In genomic region chr10:26439436-26440090, GRCh38 we compare ENCODE assay signal across 10 cellular contexts. TPM values are rescaled to one million over a fixed set of nuclear protein-coding genes. Genes with fewer than 3 reads are reported as not detected.
DNase-seq lines count a peak whose midpoint lies in the region; ATAC-seq and TF ChIP-seq lines count a peak whose summit lies in the region.
"Had no signal": no experiment of that assay in that cellular context is flagged by ENCODE, and none has a peak within 500 bp of the region (broad histone marks: within the 10 kb centered on the region; RNA-seq: fewer than 3 reads in every experiment).

No MANE protein-coding gene starts in this region.

- peaks cover 10% of the 10 kb centered on the region; the same call in 1 of the 2 replicates for H4K20me1 ChIP-seq in BLaER1

- DNase-seq in GM12865 (ENCODE audit: low read depth): no peak
- no peak for DNase-seq in activated CD4-positive, alpha-beta memory T cell treated with anti-CD3 and anti-CD28 coated beads, Interleukin-2, amount 10 ng/mL, durations not matched to agents 7 days and 5 days
- no peak for DNase-seq in testis
- DNase-seq in SJCRH30: no peak
- DNase-seq: NCI-H524 had no signal

- POLR2A ChIA-PET in activated CD4-positive, alpha-beta memory T cell treated with anti-CD3 and anti-CD28 coated beads, Interleukin-2, amount 10 ng/mL, durations not matched to agents 7 days and 5 days (lab: Charles Lee): interaction anchor here (0.6 to 6.8 kb wide), 11 partner anchors 10 to 715 kb away, joined by 3 to 57 read pairs (median 5); partner anchors contain the start of genes MASTL and YME1L1

- intact Hi-C loops in testis (cut with DNase I; ENCODE audit: low total_unique reads): loop anchor here (10.0 kb wide), 1 partner anchor 765 kb away; no protein-coding TSS in a partner anchor

- no peak for TF ChIP-seq POLR2A in testis (IDR thresholded peaks at IDR 0.05)

- H3K9me3 ChIP-seq in BLaER1 (peaks cover 18% of the 10 kb centered on the region), mononuclear cell (ENCODE audit: low read depth, low read length) (no peaks in the 10 kb centered on the region), testis (no peaks in the 10 kb centered on the region), SJCRH30 (replicated peaks) (no peaks in the 10 kb centered on the region)

- peaks cover 52% of the 10 kb centered on the region for H3K4me1 Mint-ChIP-seq in activated CD4-positive, alpha-beta memory T cell treated with anti-CD3 and anti-CD28 coated beads, Interleukin-2, amount 10 ng/mL, durations not matched to agents 7 days and 5 days

- H3K36me3 Mint-ChIP-seq in activated CD4-positive, alpha-beta memory T cell treated with anti-CD3 and anti-CD28 coated beads, Interleukin-2, amount 10 ng/mL, durations not matched to agents 7 days and 5 days (ENCODE audit: low read depth): peaks cover 36% of the 10 kb centered on the region

- H3K27ac ChIP-seq in BLaER1 (peak overlapping the region; percentile 100), testis (no peak overlapping the region), SJCRH30 (no peak overlapping the region)

- peak overlapping the region; percentile 89 for H3K4me3 ChIP-seq in BLaER1
- H3K4me3 ChIP-seq in GM12865 (ENCODE audit: low read depth, low read length): peak overlapping the region; percentile 93
- peak overlapping the region; percentile 88 for H3K4me3 ChIP-seq in mononuclear cell (ENCODE audit: low read length)
- peak overlapping the region in 1 of 2 donors; percentile 42 for H3K4me3 ChIP-seq in testis
- no peak overlapping the region for H3K4me3 ChIP-seq in SJCRH30

- H3K27me3 ChIP-seq in BLaER1 (no peaks in the 10 kb centered on the region), mononuclear cell (ENCODE audit: insufficient read depth, low read length) (no peaks in the 10 kb centered on the region), testis (no peaks in the 10 kb centered on the region), SJCRH30 (no peaks in the 10 kb centered on the region)

- 44 to 72% methylated on average over 13 of the region's 13 CpGs for WGBS in testis, 2 donors

- H3K36me3 ChIP-seq in BLaER1: peaks cover 36% of the 10 kb centered on the region
- H3K36me3 ChIP-seq in testis (ENCODE audit: low read depth, missing control alignments): no peaks in the 10 kb centered on the region
- H3K36me3 ChIP-seq in SJCRH30: no peaks in the 10 kb centered on the region

- TF ChIP-seq CTCF in GM12865 (IDR thresholded peaks at IDR 0.05; ENCODE audit: insufficient read depth, low read depth, low read length, missing control alignments) (no peak), testis (IDR thresholded peaks at IDR 0.05) (no peak)

- H3K27me3 Mint-ChIP-seq in activated CD4-positive, alpha-beta memory T cell treated with anti-CD3 and anti-CD28 coated beads, Interleukin-2, amount 10 ng/mL, durations not matched to agents 7 days and 5 days: peaks cover 1% of the 10 kb centered on the region

- peak overlapping the region; percentile 88 for H3K4me3 Mint-ChIP-seq in activated CD4-positive, alpha-beta memory T cell treated with anti-CD3 and anti-CD28 coated beads, Interleukin-2, amount 10 ng/mL, durations not matched to agents 7 days and 5 days

- H3K9ac ChIP-seq in BLaER1: peak overlapping the region; percentile 100

- CTCF ChIA-PET in activated CD4-positive, alpha-beta memory T cell treated with anti-CD3 and anti-CD28 coated beads, Interleukin-2, amount 10 ng/mL, durations not matched to agents 7 days and 5 days (lab: Charles Lee): no interaction called here

- H3K9me3 Mint-ChIP-seq in activated CD4-positive, alpha-beta memory T cell treated with anti-CD3 and anti-CD28 coated beads, Interleukin-2, amount 10 ng/mL, durations not matched to agents 7 days and 5 days: no peaks in the 10 kb centered on the region

- peak overlapping the region; percentile 89 for H3K27ac Mint-ChIP-seq in activated CD4-positive, alpha-beta memory T cell treated with anti-CD3 and anti-CD28 coated beads, Interleukin-2, amount 10 ng/mL, durations not matched to agents 7 days and 5 days

- ATAC-seq in GM21737 (IDR thresholded peaks at IDR 0.05; ENCODE audit: unreplicated experiment): no peak
- no peak for ATAC-seq in HG03039 (IDR thresholded peaks at IDR 0.05; ENCODE audit: unreplicated experiment)

- peak overlapping the region; percentile 99 for H3K4me2 ChIP-seq in BLaER1

- H3K4me1 ChIP-seq in BLaER1 (peaks cover 62% of the 10 kb centered on the region), mononuclear cell (ENCODE audit: insufficient read depth, low read length) (peaks cover 64% of the 10 kb centered on the region), testis (no peaks in the 10 kb centered on the region), SJCRH30 (no peaks in the 10 kb centered on the region)

RNA-seq across cellular contexts. Expression of gene APBB1IP, which starts 1.4 kb away (rescaled TPM):
- total RNA-seq in activated CD4-positive, alpha-beta memory T cell treated with anti-CD3 and anti-CD28 coated beads, Interleukin-2, amount 10 ng/mL, durations not matched to agents 7 days and 5 days: 10 to 100 TPM; 80.9 to 82.2 TPM
- total RNA-seq in mononuclear cell (38.0 TPM), testis (1 to 10 TPM in 1 of 2 donors, under 1 TPM in 1; 0.55 to 2.0 TPM)
- polyA plus RNA-seq in testis (ENCODE audit: insufficient read depth, low read depth, low replicate concordance): 3.0 TPM
- total RNA-seq in SJCRH30 (2014; rRNA removed; shearing (Covaris generic)): not detected in 2 replicates
- total RNA-seq: HT1080 had no signal

Comparison
In these comparisons a context has a peak if more than half of its experiments do, and no peak if none do; other contexts are left out.
1. RNA of gene APBB1IP, which starts 1.4 kb away (total RNA-seq): 80.9 to 82.2 TPM in activated CD4-positive, alpha-beta memory T cell treated with anti-CD3 and anti-CD28 coated beads, Interleukin-2, amount 10 ng/mL, durations not matched to agents 7 days and 5 days and 38.0 TPM in mononuclear cell (single experiment); 0.55 to 2.0 TPM in testis and not detected in SJCRH30; every median in the first group is over 10 times any median in the second.